Comparison of ENCODE assay signal across 23 cellular contexts in the genomic region with DNA sequence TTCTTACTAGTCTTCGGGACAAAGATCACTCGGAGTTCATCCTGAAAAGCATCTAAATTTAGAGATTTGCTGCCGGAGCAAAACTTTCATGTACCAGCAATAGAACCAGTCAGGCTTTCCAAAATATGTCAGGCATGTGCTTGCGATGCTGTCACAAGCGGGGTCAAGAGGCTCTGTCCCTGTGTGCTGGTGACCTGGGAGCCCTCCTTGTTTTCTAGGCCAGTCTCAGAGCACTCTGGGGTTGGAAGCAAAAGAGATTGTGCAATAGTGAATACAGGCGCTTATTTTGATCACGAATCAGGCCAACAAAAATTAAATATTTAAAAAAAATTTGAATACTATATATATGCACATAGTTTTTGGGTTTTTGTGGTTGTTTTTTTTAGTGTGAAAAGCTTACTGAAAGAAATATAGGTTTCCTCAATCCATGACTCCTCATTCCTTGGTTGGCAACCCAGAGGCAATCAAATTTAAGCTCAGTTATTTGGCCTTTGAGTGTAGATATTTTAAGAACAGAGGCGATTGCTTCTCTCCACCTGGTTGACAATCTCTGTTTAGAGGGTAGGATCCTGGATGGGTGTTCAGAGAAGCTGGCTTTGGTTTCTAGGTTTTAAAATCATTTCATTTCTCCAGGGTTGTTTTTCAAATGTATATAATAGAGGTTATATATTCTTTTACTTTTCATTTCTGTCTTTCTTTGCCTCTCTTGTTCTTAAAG. TPM values are rescaled to one million over a fixed set of nuclear protein-coding genes. Genes with fewer than 3 reads are reported as not detected.
A peak's percentile ranks its signal among the peaks of the same experiment; 100 is the strongest.
DNase-seq lines count a peak whose midpoint lies in the region; ATAC-seq and TF ChIP-seq lines count a peak whose summit lies in the region.
"Had no signal": no experiment of that assay in that cellular context is flagged by ENCODE, and none has a peak within 500 bp of the region (broad histone marks: within the 10 kb centered on the region; RNA-seq: fewer than 3 reads in every experiment).

No MANE protein-coding gene starts in this region.

- TF ChIP-seq CTCF in heart right ventricle (IDR thresholded peaks at IDR 0.05) (no peak), right lobe of liver (IDR thresholded peaks at IDR 0.05) (no peak)

- no peaks in the 10 kb centered on the region for H3K36me3 ChIP-seq in heart right ventricle
- no peaks in the 10 kb centered on the region for H3K36me3 ChIP-seq in right lobe of liver
- no peaks in the 10 kb centered on the region for H3K36me3 ChIP-seq in skeletal muscle satellite cell (ENCODE audit: insufficient read depth, low read length)

- DNase-seq in heart right ventricle, result peak; percentile 61 to 77
- peak in 2 of 3 donors; percentile 72 to 74 for DNase-seq in right lobe of liver
- DNase-seq in NCI-H1436 (lab: John Stamatoyannopoulos, UW), result no peak
- no peak for DNase-seq in DMS79 (lab: John Stamatoyannopoulos, UW)
- no peak for DNase-seq in NCI-H2227 (lab: John Stamatoyannopoulos, UW; ENCODE audit: unreplicated experiment)
- DNase-seq in dedifferentiated amniotic fluid mesenchymal stem cell (ENCODE audit: extremely low spot score), result no peak
- DNase-seq: activated CD8-positive, alpha-beta T cell treated with anti-CD3 and anti-CD28 coated beads for 36 hours; activated naive CD4-positive, alpha-beta T cell; activated T-cell treated with anti-CD3 and anti-CD28 coated beads for 4 hours; amygdala; GDM1; immature natural killer cell; Kasumi-1; mesenchymal stem cell; naive thymus-derived CD4-positive, alpha-beta T cell; NCI-H187; NCI-H748 treated with DMSO at 0.1 percent for 48 hours; occipital lobe; stimulated activated CD4-positive, alpha-beta T cell treated with anti-CD3 and anti-CD28 coated beads, Interleukin-1b, Interleukin-23, amount 100 ng/mL, for 48 hours had no signal

- H3K27me3 ChIP-seq in heart right ventricle (no peaks in the 10 kb centered on the region), right lobe of liver (no peaks in the 10 kb centered on the region), skeletal muscle satellite cell (ENCODE audit: control insufficient read depth, insufficient read depth, low read length) (peaks cover 14% of the 10 kb centered on the region)
- H3K27me3 ChIP-seq: hepatocyte had no signal

- peak overlapping the region; percentile 19 to 88 (median 80) for H3K27ac ChIP-seq in heart right ventricle
- H3K27ac ChIP-seq in right lobe of liver, result peak overlapping the region in 2 of 3 donors; percentile 8 to 10
- H3K27ac ChIP-seq: hepatocyte had no signal

- no peak overlapping the region for H3K9ac ChIP-seq in skeletal muscle satellite cell (ENCODE audit: low read depth, low read length)

- no peak for TF ChIP-seq POLR2A in right lobe of liver (IDR thresholded peaks at IDR 0.05)

- peak overlapping the region; percentile 44 for H3K4me2 ChIP-seq in skeletal muscle satellite cell (ENCODE audit: low read length)
- H3K4me2 ChIP-seq: hepatocyte had no signal

- ATAC-seq in heart right ventricle, result peak; percentile 79 to 98 (median 92)
- ATAC-seq in right lobe of liver, result peak; percentile 91 to 95 (median 93)
- ATAC-seq: activated CD8-positive, alpha-beta T cell treated with anti-CD3 and anti-CD28 coated beads for 36 hours; HCT116; naive thymus-derived CD4-positive, alpha-beta T cell had no signal

- H3K4me1 ChIP-seq in heart right ventricle (peaks cover 3 to 53% (median 22%) of the 10 kb centered on the region in 9 donors), right lobe of liver (peaks cover 0 to 8% (median 0%) of the 10 kb centered on the region in 4 donors), skeletal muscle satellite cell (ENCODE audit: control insufficient read depth, insufficient read depth, low read length) (no peaks in the 10 kb centered on the region)

- no peak for TF ChIP-seq RAD21 in Ishikawa (IDR thresholded peaks at IDR 0.05; ENCODE audit: low read depth)

- 32 to 50% methylated on average over 8 of the region's 8 CpGs for WGBS in heart right ventricle, 2 donors
- WGBS in right lobe of liver (ENCODE audit: insufficient coverage, low coverage, low lambda C conversion rate, missing lambda C conversion rate), result 35% methylated on average over 8 of the region's 8 CpGs

- H3K9me3 ChIP-seq in heart right ventricle, result no peaks in the 10 kb centered on the region
- H3K9me3 ChIP-seq in right lobe of liver, result no peaks in the 10 kb centered on the region
- H3K9me3 ChIP-seq in skeletal muscle satellite cell (replicated peaks; ENCODE audit: low read length), result no peaks in the 10 kb centered on the region

- TF ChIP-seq EP300 in Ishikawa (IDR thresholded peaks at IDR 0.05; ENCODE audit: borderline replicate concordance), result no peak

- intact Hi-C loops in heart right ventricle (cut with DNase I) (loop anchor here in 1 of 10 donors (10.0 kb wide), 1 partner anchor 688 kb away; a partner anchor contains a TSS), right lobe of liver (cut with DNase I) (no loop called here)

- H3K4me3 ChIP-seq in heart right ventricle, result no peak overlapping the region
- H3K4me3 ChIP-seq in right lobe of liver, result no peak overlapping the region
- no peak overlapping the region for H3K4me3 ChIP-seq in skeletal muscle satellite cell (ENCODE audit: low read length)
- H3K4me3 ChIP-seq: hepatocyte had no signal

TF ChIP-seq in Ishikawa, 13 proteins besides CTCF, POLR2A, EP300 and RAD21:
- TF ChIP-seq EGR1 (IDR thresholded peaks at IDR 0.05), result no peak
- TF ChIP-seq CEBPB (IDR thresholded peaks at IDR 0.05), result 0 out of 2 replicates have a peak, but pooled peaks have one; percentile 19
- no peak for TF ChIP-seq FOXM1 (IDR thresholded peaks at IDR 0.05; ENCODE audit: borderline replicate concordance, low read depth)

RNA-seq across cellular contexts. Expression of a gene that starts 8.4 kb away (rescaled TPM):
- 100 to 1,000 TPM; 159 to 305 (median 259) TPM for total RNA-seq in heart right ventricle
- polyA plus RNA-seq in heart right ventricle, result 10 to 100 TPM in 1 of 2 donors, 1 to 10 TPM in 1; 7.6 to 39.7 TPM
- 10 to 100 TPM; 26.3 to 43.9 (median 32.0) TPM for total RNA-seq in right lobe of liver
- 14.2 and 17.5 TPM in 2 replicates for total RNA-seq in skeletal muscle satellite cell (2012; rRNA removed)

Comparison
In these comparisons a context has a peak if more than half of its experiments do, and no peak if none do; other contexts are left out.
1. DNase-seq: peak in heart right ventricle (2 of 2) and right lobe of liver (2 of 3); none in NCI-H1436 (single experiment), DMS79 (single experiment), NCI-H2227 (single experiment) and dedifferentiated amniotic fluid mesenchymal stem cell (single experiment).